ENCODE assay signal across 22 cellular contexts in the genomic region with DNA sequence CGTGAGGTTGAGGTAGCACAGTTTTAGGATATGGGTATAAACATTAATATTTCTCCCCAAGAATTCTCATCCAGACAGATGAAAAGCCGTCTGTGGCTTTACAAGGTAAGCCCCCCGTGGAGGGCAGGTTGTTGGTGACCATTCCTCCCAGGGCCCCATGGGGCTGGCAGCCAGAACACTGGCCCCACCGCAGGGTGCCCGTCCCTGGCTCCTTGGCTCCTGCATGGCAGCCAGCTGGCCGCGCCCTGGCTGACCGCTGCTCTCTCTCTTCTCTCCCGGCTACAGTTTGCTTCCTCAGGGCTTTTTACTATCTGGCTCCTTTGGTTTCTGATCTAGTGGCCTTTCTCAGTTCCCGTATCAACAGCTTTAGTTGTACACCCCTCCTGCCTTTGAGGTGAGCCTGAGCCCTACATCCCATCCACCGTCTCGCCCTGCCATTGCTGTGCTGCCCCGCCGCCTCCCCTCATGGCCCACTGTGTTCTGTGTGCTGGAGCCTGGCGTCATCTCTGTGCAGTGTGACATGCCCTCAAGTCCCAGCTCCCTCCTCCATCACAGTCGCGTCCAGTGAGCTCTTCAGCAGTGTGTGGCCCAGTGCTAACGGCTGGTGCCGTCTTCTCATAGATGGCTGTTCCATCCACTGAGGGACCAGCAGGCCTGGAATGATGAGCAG. TPM values are rescaled to one million over a fixed set of nuclear protein-coding genes. Genes with fewer than 3 reads are reported as not detected.
A peak's percentile ranks its signal among the peaks of the same experiment; 100 is the strongest.
DNase-seq lines count a peak whose midpoint lies in the region; ATAC-seq and TF ChIP-seq lines count a peak whose summit lies in the region.
"Had no signal": no experiment of that assay in that cellular context is flagged by ENCODE, and none has a peak within 500 bp of the region (broad histone marks: within the 10 kb centered on the region; RNA-seq: fewer than 3 reads in every experiment).

No MANE protein-coding gene starts in this region.

- H3K4me1 Mint-ChIP-seq in activated CD4-positive, alpha-beta memory T cell treated with anti-CD3 and anti-CD28 coated beads, Interleukin-2, amount 10 ng/mL, durations not matched to agents 7 days and 5 days, result peaks cover 30% of the 10 kb centered on the region
- peaks cover 20% of the 10 kb centered on the region for H3K4me1 Mint-ChIP-seq in activated CD4-positive, alpha-beta memory T cell treated with anti-CD3 and anti-CD28 coated beads for 36 hours (ENCODE audit: low read depth)
- peaks cover 23% of the 10 kb centered on the region for H3K4me1 Mint-ChIP-seq in activated naive CD8-positive, alpha-beta T cell treated with anti-CD3 and anti-CD28 coated beads, Interleukin-2, amount 50 U/mL, for 24 hours
- peaks cover 75% of the 10 kb centered on the region for H3K4me1 Mint-ChIP-seq in neural progenitor cell

- no peaks in the 10 kb centered on the region for H3K27me3 Mint-ChIP-seq in activated CD4-positive, alpha-beta memory T cell treated with anti-CD3 and anti-CD28 coated beads, Interleukin-2, amount 10 ng/mL, durations not matched to agents 7 days and 5 days
- no peaks in the 10 kb centered on the region for H3K27me3 Mint-ChIP-seq in activated CD4-positive, alpha-beta memory T cell treated with anti-CD3 and anti-CD28 coated beads for 36 hours
- H3K27me3 Mint-ChIP-seq in activated naive CD8-positive, alpha-beta T cell treated with anti-CD3 and anti-CD28 coated beads, Interleukin-2, amount 50 U/mL, for 24 hours, result peaks cover 3% of the 10 kb centered on the region
- peaks cover 5% of the 10 kb centered on the region for H3K27me3 Mint-ChIP-seq in neural progenitor cell (ENCODE audit: insufficient read depth, low read depth)
- H3K27me3 Mint-ChIP-seq: activated CD4-positive, alpha-beta T cell treated with anti-CD3 and anti-CD28 coated beads for 36 hours; B cell; type B pancreatic cell had no signal

- no peak for ATAC-seq in activated naive CD8-positive, alpha-beta T cell treated with anti-CD3 and anti-CD28 coated beads, Interleukin-2, amount 50 U/mL, for 24 hours
- ATAC-seq: activated CD4-positive, alpha-beta T cell treated with anti-CD3 and anti-CD28 coated beads for 36 hours; left cardiac atrium had no signal

- TF ChIP-seq CTCF in neural progenitor cell (IDR thresholded peaks at IDR 0.05) (no peak), GM13976 (IDR thresholded peaks at IDR 0.05; ENCODE audit: borderline replicate concordance, control extremely low read depth, extremely low read depth, insufficient read depth, missing control alignments) (no peak)

- POLR2A ChIA-PET in activated CD4-positive, alpha-beta memory T cell treated with anti-CD3 and anti-CD28 coated beads, Interleukin-2, amount 10 ng/mL, durations not matched to agents 7 days and 5 days (lab: Charles Lee), result interaction anchor here (1.0 to 2.5 kb wide), 5 partner anchors 10 to 102 kb away, joined by 3 to 19 read pairs (median 5); a partner anchor contains a TSS
- POLR2A ChIA-PET in activated CD4-positive, alpha-beta memory T cell treated with anti-CD3 and anti-CD28 coated beads for 36 hours (lab: Charles Lee), result interaction anchor here (0.9 to 1.6 kb wide), 2 partner anchors 20 to 25 kb away, joined by 3 to 4 read pairs; no protein-coding TSS in a partner anchor

- H3K27me3 ChIP-seq in neural progenitor cell, result no peaks in the 10 kb centered on the region

- H3K4me2 ChIP-seq in neural progenitor cell, result no peak overlapping the region

- H3K9ac ChIP-seq in neural progenitor cell, result no peak overlapping the region

- in situ Hi-C loops in GM13976 (cut with MboI; ENCODE audit: low sequenced_read_pairs, unreplicated experiment), result no loop called here

- H3K36me3 Mint-ChIP-seq in activated CD4-positive, alpha-beta memory T cell treated with anti-CD3 and anti-CD28 coated beads, Interleukin-2, amount 10 ng/mL, durations not matched to agents 7 days and 5 days (ENCODE audit: low read depth), result peaks cover 36% of the 10 kb centered on the region
- peaks cover 40% of the 10 kb centered on the region for H3K36me3 Mint-ChIP-seq in activated CD4-positive, alpha-beta memory T cell treated with anti-CD3 and anti-CD28 coated beads for 36 hours
- peaks cover 38% of the 10 kb centered on the region for H3K36me3 Mint-ChIP-seq in activated naive CD8-positive, alpha-beta T cell treated with anti-CD3 and anti-CD28 coated beads, Interleukin-2, amount 50 U/mL, for 24 hours (ENCODE audit: low read depth)
- peaks cover 6% of the 10 kb centered on the region for H3K36me3 Mint-ChIP-seq in neural progenitor cell

- H3K27ac ChIP-seq in neural progenitor cell, result no peak overlapping the region
- H3K27ac ChIP-seq: skin epidermis had no signal

- H3K27ac Mint-ChIP-seq in activated CD4-positive, alpha-beta memory T cell treated with anti-CD3 and anti-CD28 coated beads, Interleukin-2, amount 10 ng/mL, durations not matched to agents 7 days and 5 days, result peak overlapping the region; percentile 24
- H3K27ac Mint-ChIP-seq in activated CD4-positive, alpha-beta memory T cell treated with anti-CD3 and anti-CD28 coated beads for 36 hours, result no peak overlapping the region
- H3K27ac Mint-ChIP-seq in activated naive CD8-positive, alpha-beta T cell treated with anti-CD3 and anti-CD28 coated beads, Interleukin-2, amount 50 U/mL, for 24 hours, result peak overlapping the region; percentile 82
- peak overlapping the region; percentile 44 for H3K27ac Mint-ChIP-seq in neural progenitor cell
- H3K27ac Mint-ChIP-seq: B cell, memory B cell had no signal

- intact Hi-C loops in activated CD4-positive, alpha-beta memory T cell treated with anti-CD3 and anti-CD28 coated beads for 36 hours (cut with micrococcal nuclease), result no loop called here

- no peaks in the 10 kb centered on the region for H3K9me3 Mint-ChIP-seq in activated CD4-positive, alpha-beta memory T cell treated with anti-CD3 and anti-CD28 coated beads, Interleukin-2, amount 10 ng/mL, durations not matched to agents 7 days and 5 days
- no peaks in the 10 kb centered on the region for H3K9me3 Mint-ChIP-seq in activated CD4-positive, alpha-beta memory T cell treated with anti-CD3 and anti-CD28 coated beads for 36 hours
- H3K9me3 Mint-ChIP-seq in activated naive CD8-positive, alpha-beta T cell treated with anti-CD3 and anti-CD28 coated beads, Interleukin-2, amount 50 U/mL, for 24 hours, result no peaks in the 10 kb centered on the region
- H3K9me3 Mint-ChIP-seq in neural progenitor cell, result no peaks in the 10 kb centered on the region
- H3K9me3 Mint-ChIP-seq: memory B cell, type B pancreatic cell had no signal

- no peaks in the 10 kb centered on the region for H3K36me3 ChIP-seq in neural progenitor cell

- no peaks in the 10 kb centered on the region for H3K79me2 ChIP-seq in neural progenitor cell (ENCODE audit: low read depth)

- peaks cover 47% of the 10 kb centered on the region for H3K4me1 ChIP-seq in neural progenitor cell

- DNase-seq in activated CD4-positive, alpha-beta memory T cell treated with anti-CD3 and anti-CD28 coated beads, Interleukin-2, amount 10 ng/mL, durations not matched to agents 7 days and 5 days, result no peak
- no peak for DNase-seq in activated CD4-positive, alpha-beta memory T cell treated with anti-CD3 and anti-CD28 coated beads for 36 hours
- DNase-seq in D341Med (ENCODE audit: low spot score) (peak; percentile 29), neural progenitor cell (ENCODE audit: low spot score) (no peak), pons (ENCODE audit: low spot score) (no peak), HuH-7.5 (ENCODE audit: low spot score) (no peak), GM13976 (ENCODE audit: low spot score) (no peak)
- no peak for DNase-seq in activated naive CD8-positive, alpha-beta T cell treated with anti-CD3 and anti-CD28 coated beads, Interleukin-2, amount 50 U/mL, for 24 hours
- DNase-seq: activated CD4-positive, alpha-beta T cell treated with anti-CD3 and anti-CD28 coated beads for 36 hours; activated gamma-delta T cell; cerebellar nuclear complex; effector memory CD4-positive, alpha-beta T cell; KBM-7; left cardiac atrium; NCI-H146; NCI-H2171; NCI-H524 treated with DMSO at 0.1 percent for 48 hours; stimulated activated CD4-positive, alpha-beta T cell treated with anti-CD3 and anti-CD28 coated beads, Interleukin-2, amount 100 ng/mL, for 48 hours had no signal

- no peak overlapping the region for H3K4me3 ChIP-seq in neural progenitor cell
- H3K4me3 ChIP-seq: skin epidermis had no signal

- H2AFZ ChIP-seq in neural progenitor cell (replicated peaks), result no peak overlapping the region

- H3K9me3 ChIP-seq in neural progenitor cell (ENCODE audit: low read depth), result no peaks in the 10 kb centered on the region

- no peak overlapping the region for H3K4me3 Mint-ChIP-seq in activated CD4-positive, alpha-beta memory T cell treated with anti-CD3 and anti-CD28 coated beads, Interleukin-2, amount 10 ng/mL, durations not matched to agents 7 days and 5 days
- H3K4me3 Mint-ChIP-seq in activated CD4-positive, alpha-beta memory T cell treated with anti-CD3 and anti-CD28 coated beads for 36 hours, result no peak overlapping the region
- H3K4me3 Mint-ChIP-seq in activated naive CD8-positive, alpha-beta T cell treated with anti-CD3 and anti-CD28 coated beads, Interleukin-2, amount 50 U/mL, for 24 hours, result no peak overlapping the region
- peak overlapping the region; percentile 36 for H3K4me3 Mint-ChIP-seq in neural progenitor cell
- H3K4me3 Mint-ChIP-seq: activated CD4-positive, alpha-beta T cell treated with anti-CD3 and anti-CD28 coated beads for 36 hours; B cell; memory B cell; type B pancreatic cell had no signal

- peaks cover 6% of the 10 kb centered on the region for H4K20me1 ChIP-seq in neural progenitor cell (ENCODE audit: low read depth)

- peaks cover 39% of the 10 kb centered on the region for H3F3A ChIP-seq in neural progenitor cell (ENCODE audit: low read depth)

- CTCF ChIA-PET in activated CD4-positive, alpha-beta memory T cell treated with anti-CD3 and anti-CD28 coated beads, Interleukin-2, amount 10 ng/mL, durations not matched to agents 7 days and 5 days (lab: Charles Lee), result interaction anchor here (0.6 kb wide), 1 partner anchor 15 kb away, joined by 3 read pairs; no protein-coding TSS in a partner anchor
- CTCF ChIA-PET in activated CD4-positive, alpha-beta memory T cell treated with anti-CD3 and anti-CD28 coated beads for 36 hours (lab: Charles Lee), result no interaction called here

RNA-seq across cellular contexts. Expression of a gene that starts 25.8 kb away (rescaled TPM):
- 10 to 100 TPM; 78.5 to 84.0 TPM for total RNA-seq in activated CD4-positive, alpha-beta memory T cell treated with anti-CD3 and anti-CD28 coated beads, Interleukin-2, amount 10 ng/mL, durations not matched to agents 7 days and 5 days
- 10 to 100 TPM; 62.1 to 66.4 TPM for total RNA-seq in activated CD4-positive, alpha-beta memory T cell treated with anti-CD3 and anti-CD28 coated beads for 36 hours
- total RNA-seq in neural progenitor cell (ENCODE audit: low replicate concordance), result 17.5 and 24.5 TPM in 2 replicates
